ENCODE assay signal across 8 cellular contexts in genomic region chr1:46198026-46198826, GRCh38. TPM values are rescaled to one million over a fixed set of nuclear protein-coding genes. Genes with fewer than 3 reads are reported as not detected.
DNase-seq lines count a peak whose midpoint lies in the region; ATAC-seq, FAIRE-seq and TF ChIP-seq lines count a peak whose summit lies in the region.

TSS of gene POMGNT1 (minus strand) at chr1:46198434. CDS start at chr1:46197821, 613 bp downstream.

- TF ChIP-seq POLR2A in Raji (IDR thresholded peaks at IDR 0.05; ENCODE audit: insufficient read depth, low read depth, low read length): peak; percentile 75

- peak; percentile 94 for DNase-seq in D721Med (ENCODE audit: insufficient read length, low spot score)
- DNase-seq in HT1080 (ENCODE audit: low read depth): peak; percentile 58
- DNase-seq in activated gamma-delta T cell treated with anti-CD3 and anti-CD28 coated beads, Interleukin-2, amount 50 U/mL, for 16 hours (ENCODE audit: low read depth): peak; percentile 60
- DNase-seq in foreskin melanocyte: peak; percentile 32
- peak; percentile 56 for DNase-seq in superior temporal gyrus (ENCODE audit: extremely low spot score)

- peak within 1 kb of the TSS; percentile 69 to 70 for H3K4me3 ChIP-seq in neutrophil (ENCODE audit: low read depth in 1 of 2, low read length in 1 of 2)

- H3K27ac ChIP-seq in neutrophil: peak within 1 kb of the TSS; percentile 54

- H3K4me1 ChIP-seq in neutrophil (ENCODE audit: control insufficient read depth in 1 of 2, insufficient read depth in 1 of 2, low read depth in 1 of 2, low read length in 1 of 2): peaks cover 26 to 32% of the 10 kb centered on the region in 2 experiments

- no peak for FAIRE-seq in D721Med (lab: Jason Lieb, UNC)

- ATAC-seq in GM19467 (IDR thresholded peaks at IDR 0.05; ENCODE audit: unreplicated experiment): peak; percentile 74

- H3K36me3 ChIP-seq in neutrophil: peaks cover 7% of the 10 kb centered on the region

- peak; percentile 6 for TF ChIP-seq CTCF in D721Med (IDR thresholded peaks at IDR 0.05; ENCODE audit: insufficient read depth, missing control alignments)
- TF ChIP-seq CTCF in neutrophil (IDR thresholded peaks at IDR 0.05): no peak

- no peaks in the 10 kb centered on the region for H3K9me3 ChIP-seq in neutrophil

- H3K27me3 ChIP-seq in neutrophil: no peaks in the 10 kb centered on the region

RNA-seq across cellular contexts. Expression of gene POMGNT1, which starts in this region (rescaled TPM):
- total RNA-seq in HT1080 (2014; rRNA removed; shearing (Covaris generic)): 101 and 110 TPM in 2 replicates
- 85.2 and 85.3 TPM in 2 replicates for polyA plus RNA-seq in HT1080 (2015; cell fraction: cytosol; rRNA removed)
- polyA plus RNA-seq in HT1080 (2015; cell fraction: nucleus; rRNA removed): 150 and 163 TPM in 2 replicates

Comparison
In these comparisons a context has a peak if more than half of its experiments do, and no peak if none do; other contexts are left out.
1. Peak in every context shown above with its lines: DNase-seq, ATAC-seq, H3K4me3 ChIP-seq and H3K27ac ChIP-seq.
2. DNase-seq: peak in every context shown above with its lines; median percentile 94 in D721Med; 60 in activated gamma-delta T cell treated with anti-CD3 and anti-CD28 coated beads, Interleukin-2, amount 50 U/mL, for 16 hours; 58 in HT1080; 56 in superior temporal gyrus; 32 in foreskin melanocyte.